Comparison of ENCODE assay signal across 21 cellular contexts in the genomic region with DNA sequence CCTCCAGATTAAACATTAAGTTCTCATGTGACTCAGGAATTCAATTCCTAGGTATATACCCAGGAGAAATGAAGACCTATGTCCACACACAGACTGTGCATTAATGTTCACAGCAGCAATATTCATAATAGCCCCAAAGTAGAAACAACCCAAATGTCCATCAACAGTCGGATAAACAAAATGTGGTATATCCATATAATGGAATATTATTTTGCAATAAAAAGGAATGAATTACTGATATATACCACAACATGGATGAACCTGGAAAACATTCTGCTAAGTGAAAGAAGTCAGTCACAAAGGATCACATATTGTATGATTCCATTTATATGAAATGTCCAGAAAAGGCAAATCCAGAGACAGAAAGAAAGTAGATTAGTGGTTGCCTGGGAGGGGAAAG. TPM values are rescaled to one million over a fixed set of nuclear protein-coding genes. Genes with fewer than 3 reads are reported as not detected.
DNase-seq lines count a peak whose midpoint lies in the region; ATAC-seq and TF ChIP-seq lines count a peak whose summit lies in the region.
"Had no signal": no experiment of that assay in that cellular context is flagged by ENCODE, and none has a peak within 500 bp of the region (broad histone marks: within the 10 kb centered on the region; RNA-seq: fewer than 3 reads in every experiment).

No MANE protein-coding gene starts in this region.

- TF ChIP-seq POLR2A in vagina (IDR thresholded peaks at IDR 0.05) = no peak

- peak overlapping the region; percentile 92 for H3K4me2 ChIP-seq in SU-DHL-6 (ENCODE audit: low read depth, low read length, poor library complexity, severe bottlenecking)

- no peak overlapping the region for H2AFZ ChIP-seq in SU-DHL-6 (ENCODE audit: low read depth, low read length, severe bottlenecking)
- H2AFZ ChIP-seq: GM23248 had no signal

- intact Hi-C loops in vagina (cut with DNase I) = no loop called here

- no peak for DNase-seq in stimulated activated naive CD8-positive, alpha-beta T cell treated with anti-CD3 and anti-CD28 coated beads, Interleukin-15, Interleukin-2, amounts not matched to agents 100 U/mL and 50 U/mL, for 24 hours
- DNase-seq in cerebellar cortex (ENCODE audit: low spot score) (no peak), vagina (ENCODE audit: extremely low spot score in 2 of 2) (no peak)
- DNase-seq: CD4-positive, alpha-beta T cell; COR-L47; DMS79 treated with DMSO at 0.1 percent for 48 hours; GM23248; MM.1S; NCI-H1092; NCI-H1436; NCI-H1930; SIG-M5 had no signal

- no peak for TF ChIP-seq CTCF in SU-DHL-6 (IDR thresholded peaks at IDR 0.05; ENCODE audit: insufficient read depth, low read length, poor library complexity, severe bottlenecking)
- no peak for TF ChIP-seq CTCF in vagina (IDR thresholded peaks at IDR 0.05)

- H3K9me2 ChIP-seq in SU-DHL-6 (replicated peaks; ENCODE audit: insufficient read depth, low read length) = no peaks in the 10 kb centered on the region

- H3K9me3 ChIP-seq in SU-DHL-6 (ENCODE audit: insufficient read depth, low read length) (no peaks in the 10 kb centered on the region), mucosa of rectum (ENCODE audit: control insufficient read depth in 2 of 2, low read length in 2 of 2) (no peaks in the 10 kb centered on the region), vagina (no peaks in the 10 kb centered on the region)
- H3K9me3 ChIP-seq: HAP-1 had no signal

- ATAC-seq in stimulated activated naive CD8-positive, alpha-beta T cell treated with anti-CD3 and anti-CD28 coated beads, Interleukin-15, Interleukin-2, amounts not matched to agents 100 U/mL and 50 U/mL, for 24 hours = no peak
- no peak for ATAC-seq in GM18873 (IDR thresholded peaks at IDR 0.05; ENCODE audit: low FRiP score, unreplicated experiment)
- ATAC-seq: HepG2, K562, Panc1 had no signal

- H3K36me3 ChIP-seq in SU-DHL-6 (ENCODE audit: low read length) (peaks cover 5% of the 10 kb centered on the region; the same call in 1 of the 2 replicates), mucosa of rectum (ENCODE audit: control insufficient read depth in 2 of 2, insufficient read depth in 2 of 2, low read length in 2 of 2) (no peaks in the 10 kb centered on the region), vagina (no peaks in the 10 kb centered on the region)
- H3K36me3 ChIP-seq: HAP-1 had no signal

- no peaks in the 10 kb centered on the region for H3K27me3 Mint-ChIP-seq in stimulated activated naive CD8-positive, alpha-beta T cell treated with anti-CD3 and anti-CD28 coated beads, Interleukin-15, Interleukin-2, amounts not matched to agents 100 ng/mL and 50 ng/mL, for 24 hours
- H3K27me3 Mint-ChIP-seq: CD4-positive, alpha-beta T cell had no signal

- H3K79me2 ChIP-seq in SU-DHL-6 (ENCODE audit: insufficient read depth, low read length) = peaks cover 100% of the 10 kb centered on the region

- peaks cover 19% of the 10 kb centered on the region for H4K20me1 ChIP-seq in SU-DHL-6 (ENCODE audit: low read depth, low read length)

- no peak overlapping the region for H3K9ac ChIP-seq in SU-DHL-6 (ENCODE audit: low read length)
- no peak overlapping the region for H3K9ac ChIP-seq in mucosa of rectum (ENCODE audit: low read depth in 1 of 2, low read length in 2 of 2)
- H3K9ac ChIP-seq: GM23248 had no signal

- H3K27me3 ChIP-seq in SU-DHL-6 (ENCODE audit: low read length) (no peaks in the 10 kb centered on the region), mucosa of rectum (ENCODE audit: control insufficient read depth in 2 of 2, insufficient read depth in 2 of 2, low read length in 2 of 2) (no peaks in the 10 kb centered on the region), vagina (no peaks in the 10 kb centered on the region)

- H3K27ac ChIP-seq in SU-DHL-6 (ENCODE audit: low read depth, low read length) = peak overlapping the region; percentile 66; the same call in 1 of the 2 replicates
- peak overlapping the region; percentile 32 to 83 for H3K27ac ChIP-seq in mucosa of rectum (ENCODE audit: low read depth in 2 of 2, low read length in 2 of 2)
- no peak overlapping the region for H3K27ac ChIP-seq in vagina
- H3K27ac ChIP-seq: GM23248, HL-60 had no signal

- H3K27ac Mint-ChIP-seq in stimulated activated naive CD8-positive, alpha-beta T cell treated with anti-CD3 and anti-CD28 coated beads, Interleukin-15, Interleukin-2, amounts not matched to agents 100 ng/mL and 50 ng/mL, for 24 hours = peak overlapping the region; percentile 7
- H3K27ac Mint-ChIP-seq: CD4-positive, alpha-beta T cell had no signal

- H3F3A ChIP-seq in SU-DHL-6 (ENCODE audit: insufficient read depth) = peaks cover 90% of the 10 kb centered on the region

- H3K36me3 Mint-ChIP-seq in stimulated activated naive CD8-positive, alpha-beta T cell treated with anti-CD3 and anti-CD28 coated beads, Interleukin-15, Interleukin-2, amounts not matched to agents 100 ng/mL and 50 ng/mL, for 24 hours (ENCODE audit: low read depth) = peaks cover 23% of the 10 kb centered on the region

- no peak overlapping the region for H3K4me3 Mint-ChIP-seq in stimulated activated naive CD8-positive, alpha-beta T cell treated with anti-CD3 and anti-CD28 coated beads, Interleukin-15, Interleukin-2, amounts not matched to agents 100 ng/mL and 50 ng/mL, for 24 hours
- H3K4me3 Mint-ChIP-seq: CD4-positive, alpha-beta T cell had no signal

- peaks cover 20 to 57% of the 10 kb centered on the region in 2 donors for H3K4me1 ChIP-seq in mucosa of rectum (ENCODE audit: control insufficient read depth in 2 of 2, insufficient read depth in 2 of 2, low read length in 2 of 2)
- peaks cover 37% of the 10 kb centered on the region for H3K4me1 ChIP-seq in vagina

- H3K4me3 ChIP-seq in SU-DHL-6 (ENCODE audit: insufficient read depth, low read length, poor library complexity, severe bottlenecking) = no peak overlapping the region
- H3K4me3 ChIP-seq in mucosa of rectum (ENCODE audit: low read length in 2 of 2) = peak overlapping the region in 1 of 2 donors; percentile 39
- no peak overlapping the region for H3K4me3 ChIP-seq in vagina
- H3K4me3 ChIP-seq: HAP-1, K562 had no signal

- peaks cover 78% of the 10 kb centered on the region for H3K4me1 Mint-ChIP-seq in stimulated activated naive CD8-positive, alpha-beta T cell treated with anti-CD3 and anti-CD28 coated beads, Interleukin-15, Interleukin-2, amounts not matched to agents 100 ng/mL and 50 ng/mL, for 24 hours (ENCODE audit: low read depth)

- no peaks in the 10 kb centered on the region for H3K9me3 Mint-ChIP-seq in stimulated activated naive CD8-positive, alpha-beta T cell treated with anti-CD3 and anti-CD28 coated beads, Interleukin-15, Interleukin-2, amounts not matched to agents 100 ng/mL and 50 ng/mL, for 24 hours
- H3K9me3 Mint-ChIP-seq: CD4-positive, alpha-beta T cell had no signal

RNA-seq across cellular contexts. Expression of a gene that starts 20.5 kb away (rescaled TPM):
- total RNA-seq in vagina = 60.4 TPM
